8 cellular contexts compared by ENCODE assay signal in genomic region chr1:220046052-220046930, GRCh38. TPM values are rescaled to one million over a fixed set of nuclear protein-coding genes. Genes with fewer than 3 reads are reported as not detected.
DNase-seq lines count a peak whose midpoint lies in the region; ATAC-seq, FAIRE-seq and TF ChIP-seq lines count a peak whose summit lies in the region.

TSS of gene EPRS1 (minus strand) at chr1:220046505. CDS start at chr1:220046388, 117 bp downstream.

- H3K4me3 Mint-ChIP-seq in T-helper 1 cell treated with Interleukin-12 subunit alpha and Interleukin-12 subunit beta and Interleukin-4 antibody, amounts not matched to agents 30 μg/mL and 1 μg/mL, for 36 hours, result peak within 1 kb of the TSS; percentile 99

- intact Hi-C loops in left ventricle myocardium superior (cut with micrococcal nuclease), result no loop called here
- intact Hi-C loops in psoas muscle (cut with DNase I), result loop anchor here in 1 of 2 donors (5.0 kb wide), 1 partner anchor 46 kb away; the partner anchor contains the start of gene IARS2
- intact Hi-C loops in uterus (cut with DNase I; ENCODE audit: low total_unique reads), result no loop called here

- peak; percentile 98 for ATAC-seq in HG02852 (IDR thresholded peaks at IDR 0.05; ENCODE audit: unreplicated experiment)
- peak; percentile 100 for ATAC-seq in left ventricle myocardium superior
- peak; percentile 99 to 100 (median 100) for ATAC-seq in psoas muscle

- peaks cover 0 to under 1% of the 10 kb centered on the region in 2 donors for H3K36me3 ChIP-seq in psoas muscle (ENCODE audit: insufficient read depth in 1 of 2, low read depth in 1 of 2)
- no peaks in the 10 kb centered on the region for H3K36me3 ChIP-seq in uterus

- TF ChIP-seq CTCF in psoas muscle (IDR thresholded peaks at IDR 0.05) (peak; percentile 79), uterus (IDR thresholded peaks at IDR 0.05) (peak; percentile 49 to 90 (median 78))

- FAIRE-seq in GM12891 (lab: Jason Lieb, UNC), result peak; percentile 100

- no peaks in the 10 kb centered on the region for H3K9me3 ChIP-seq in psoas muscle
- no peaks in the 10 kb centered on the region for H3K9me3 ChIP-seq in uterus

- H3K9me3 Mint-ChIP-seq in T-helper 1 cell treated with Interleukin-12 subunit alpha and Interleukin-12 subunit beta and Interleukin-4 antibody, amounts not matched to agents 30 μg/mL and 1 μg/mL, for 36 hours, result no peaks in the 10 kb centered on the region

- H3K4me3 ChIP-seq in psoas muscle (peak within 1 kb of the TSS; percentile 83), uterus (peak within 1 kb of the TSS; percentile 73 to 88)

- peak within 1 kb of the TSS; percentile 98 for H3K27ac Mint-ChIP-seq in T-helper 1 cell treated with Interleukin-12 subunit alpha and Interleukin-12 subunit beta and Interleukin-4 antibody, amounts not matched to agents 30 μg/mL and 1 μg/mL, for 36 hours

- peaks cover 26% of the 10 kb centered on the region for H3K4me1 Mint-ChIP-seq in T-helper 1 cell treated with Interleukin-12 subunit alpha and Interleukin-12 subunit beta and Interleukin-4 antibody, amounts not matched to agents 30 μg/mL and 1 μg/mL, for 36 hours (ENCODE audit: low read depth)

- H3K27ac ChIP-seq in psoas muscle, result peak within 1 kb of the TSS; percentile 84
- H3K27ac ChIP-seq in uterus, result peak within 1 kb of the TSS; percentile 87 to 90

- no peaks in the 10 kb centered on the region for H3K27me3 Mint-ChIP-seq in T-helper 1 cell treated with Interleukin-12 subunit alpha and Interleukin-12 subunit beta and Interleukin-4 antibody, amounts not matched to agents 30 μg/mL and 1 μg/mL, for 36 hours (ENCODE audit: low read depth)

- peak; percentile 82 for TF ChIP-seq POLR2A in GM12891 (IDR thresholded peaks at IDR 0.05; ENCODE audit: low read depth, low read length)
- peak; percentile 59 to 66 for TF ChIP-seq POLR2A in uterus (IDR thresholded peaks at IDR 0.05)

- H3K27me3 ChIP-seq in psoas muscle (ENCODE audit: insufficient read depth in 3 of 3, low read length in 2 of 3) (no peaks in the 10 kb centered on the region), uterus (no peaks in the 10 kb centered on the region)

- H3K36me3 Mint-ChIP-seq in T-helper 1 cell treated with Interleukin-12 subunit alpha and Interleukin-12 subunit beta and Interleukin-4 antibody, amounts not matched to agents 30 μg/mL and 1 μg/mL, for 36 hours (ENCODE audit: low read depth), result peaks cover 5% of the 10 kb centered on the region

- H3K4me1 ChIP-seq in psoas muscle, result peaks cover 16% of the 10 kb centered on the region
- H3K4me1 ChIP-seq in uterus, result no peaks in the 10 kb centered on the region

- 0% methylated on average over 64 to 71 of the region's 71 CpGs for WGBS in psoas muscle, 3 donors

- peak; percentile 81 for DNase-seq in GM12891 (ENCODE audit: insufficient read length, low spot score)
- DNase-seq in NCI-H146 (lab: John Stamatoyannopoulos, UW), result peak; percentile 97
- peak; percentile 42 to 96 (median 87) for DNase-seq in amygdala (lab: John Stamatoyannopoulos, UW)
- DNase-seq in left ventricle myocardium superior, result peak; percentile 96
- peak; percentile 94 to 97 for DNase-seq in psoas muscle
- DNase-seq in uterus, result peak; percentile 92

TF ChIP-seq in GM12891, 5 proteins besides CTCF, POLR2A, EP300 and RAD21:
- peak; percentile 59; the same call in 1 of the 2 replicates for TF ChIP-seq TAF1 (IDR thresholded peaks at IDR 0.05; ENCODE audit: low read depth, low read length)
- peak; percentile 77 for TF ChIP-seq POLR2AphosphoS5 (IDR thresholded peaks at IDR 0.05; ENCODE audit: low read depth, low read length)
- peak; percentile 12; the same call in 1 of the 2 replicates for TF ChIP-seq POU2F2 (IDR thresholded peaks at IDR 0.05; ENCODE audit: low read depth, low read length)
- no peak for TF ChIP-seq PAX5 (IDR thresholded peaks at IDR 0.05; ENCODE audit: insufficient read depth, low read length, severe bottlenecking)

RNA-seq across cellular contexts. Expression of gene EPRS1, which starts in this region (rescaled TPM):
- polyA plus RNA-seq in GM12891 (2012; ENCODE audit: low read depth, missing spikeins), result 65.6 TPM
- total RNA-seq in left ventricle myocardium superior (62.9 TPM), psoas muscle (100 to 1,000 TPM in 1 of 4 donors, 10 to 100 TPM in 3; 79.5 to 118 (median 83.7) TPM), uterus (100 to 1,000 TPM in 1 of 4 donors, 10 to 100 TPM in 3; 16.8 to 101 (median 52.2) TPM)
- polyA plus RNA-seq in psoas muscle, result 10 to 100 TPM; 40.5 to 67.6 (median 56.3) TPM

Comparison
In these comparisons a context has a peak if more than half of its experiments do, and no peak if none do; other contexts are left out.
1. Peak in every context shown above with its lines: DNase-seq, ATAC-seq, H3K4me3 ChIP-seq and H3K27ac ChIP-seq.